Comparison of ENCODE assay signal across 8 cellular contexts in genomic region chr14:60090864-60091519, GRCh38. TPM values are rescaled to one million over a fixed set of nuclear protein-coding genes. Genes with fewer than 3 reads are reported as not detected.
A peak's percentile ranks its signal among the peaks of the same experiment; 100 is the strongest.
DNase-seq lines count a peak whose midpoint lies in the region; ATAC-seq and TF ChIP-seq lines count a peak whose summit lies in the region.

No MANE protein-coding gene starts in this region.

- H3K4me2 ChIP-seq in GM23338 (peak overlapping the region; percentile 81), neuronal stem cell (ENCODE audit: insufficient read depth, low read length, poor library complexity, severe bottlenecking) (peak overlapping the region; percentile 54)

- no peak overlapping the region for H3K14ac ChIP-seq in neuronal stem cell (ENCODE audit: low read length)

- H3K4me3 Mint-ChIP-seq in GM23338 (peak overlapping the region; percentile 92), glutamatergic neuron (ENCODE audit: unreplicated experiment) (peak overlapping the region; percentile 98)
- H3K4me3 Mint-ChIP-seq in activated naive CD8-positive, alpha-beta T cell, result peak overlapping the region; percentile 93

- H3K79me1 ChIP-seq in neuronal stem cell (ENCODE audit: low read depth, low read length), result peaks cover 2% of the 10 kb centered on the region

- H2BK5ac ChIP-seq in neuronal stem cell (ENCODE audit: low read length), result peak overlapping the region; percentile 97

- no peak overlapping the region for H3K4ac ChIP-seq in neuronal stem cell (ENCODE audit: low read length)

- H2BK12ac ChIP-seq in neuronal stem cell (ENCODE audit: low read length), result no peak overlapping the region

- 0 out of 2 replicates have a peak, but pooled peaks cover 6% of the 10 kb centered on the region for H3F3A ChIP-seq in GM23338 (replicated peaks; ENCODE audit: low read depth)

- H3K36me3 Mint-ChIP-seq in GM23338 (ENCODE audit: low read depth) (peaks cover 2% of the 10 kb centered on the region; the same call in 1 of the 3 replicates), glutamatergic neuron (ENCODE audit: unreplicated experiment) (peaks cover 6% of the 10 kb centered on the region)
- peaks cover 14% of the 10 kb centered on the region for H3K36me3 Mint-ChIP-seq in activated naive CD8-positive, alpha-beta T cell

- H3K79me2 ChIP-seq in GM23338 (replicated peaks; ENCODE audit: insufficient read depth), result peaks cover 34% of the 10 kb centered on the region

- H3K4me1 Mint-ChIP-seq in GM23338 (peaks cover 31% of the 10 kb centered on the region), glutamatergic neuron (ENCODE audit: low read depth, unreplicated experiment) (peaks cover 48% of the 10 kb centered on the region)
- peaks cover 35% of the 10 kb centered on the region for H3K4me1 Mint-ChIP-seq in activated naive CD8-positive, alpha-beta T cell (ENCODE audit: low read depth)

- no peak overlapping the region for H2AK5ac ChIP-seq in neuronal stem cell (ENCODE audit: low read depth, low read length)

- no peak overlapping the region for H2BK15ac ChIP-seq in neuronal stem cell (ENCODE audit: low read length)

- peak overlapping the region; percentile 73 for H3K4me3 ChIP-seq in GM23338
- peak overlapping the region; percentile 62 to 91 for H3K4me3 ChIP-seq in neuronal stem cell (ENCODE audit: low read length in 2 of 2)

- H3K9me2 ChIP-seq in GM23338 (ENCODE audit: insufficient read depth), result no peaks in the 10 kb centered on the region

- no peaks in the 10 kb centered on the region for H3K9me3 Mint-ChIP-seq in GM23338
- H3K9me3 Mint-ChIP-seq in activated naive CD8-positive, alpha-beta T cell (ENCODE audit: low read depth), result peaks cover 4% of the 10 kb centered on the region
- peaks cover 7% of the 10 kb centered on the region for H3K9me3 Mint-ChIP-seq in glutamatergic neuron (ENCODE audit: unreplicated experiment)

- H3K36me3 ChIP-seq in GM23338 (ENCODE audit: insufficient read depth) (no peaks in the 10 kb centered on the region), neuronal stem cell (replicated peaks in 1 of 2; ENCODE audit: control insufficient read depth in 2 of 2, insufficient read depth in 2 of 2, low read length in 2 of 2) (peaks cover 0 to 3% of the 10 kb centered on the region in 2 donors)

- H3K27me3 Mint-ChIP-seq in GM23338 (ENCODE audit: insufficient read depth, low read depth, poor library complexity) (peaks cover 2% of the 10 kb centered on the region), glutamatergic neuron (ENCODE audit: unreplicated experiment) (peaks cover 8% of the 10 kb centered on the region)
- H3K27me3 Mint-ChIP-seq in activated naive CD8-positive, alpha-beta T cell, result no peaks in the 10 kb centered on the region

- WGBS in neuronal stem cell (ENCODE audit: extremely low coverage in 2 of 2, insufficient read length in 2 of 2, insufficient replicate concordance in 1 of 2), 2 donors, result no CpG with 5 or more reads among the region's 16 CpGs

- H3K9me3 ChIP-seq in neuronal stem cell (replicated peaks in 1 of 2; ENCODE audit: control insufficient read depth in 2 of 2, insufficient read depth in 1 of 2, low read depth in 1 of 2, low read length in 2 of 2), result no peaks in the 10 kb centered on the region

- no peak overlapping the region for H4K91ac ChIP-seq in neuronal stem cell (ENCODE audit: low read depth, low read length, poor library complexity)

- H2BK120ac ChIP-seq in neuronal stem cell (ENCODE audit: low read depth, low read length), result no peak overlapping the region

- no peak overlapping the region for H4K8ac ChIP-seq in neuronal stem cell (ENCODE audit: low read depth, low read length)

- H3K4me1 ChIP-seq in GM23338 (ENCODE audit: insufficient read depth) (peaks cover 26% of the 10 kb centered on the region), neuronal stem cell (ENCODE audit: control insufficient read depth in 2 of 2, insufficient read depth in 1 of 2, low read depth in 1 of 2, low read length in 2 of 2) (peaks cover 4 to 8% of the 10 kb centered on the region in 2 donors)

- H4K20me1 ChIP-seq in GM23338 (replicated peaks; ENCODE audit: insufficient read depth), result 0 out of 2 replicates have a peak, but pooled peaks cover 5% of the 10 kb centered on the region

- DNase-seq in AG09319 (ENCODE audit: extremely low read depth, low read depth) (peak; percentile 40), GM23338 (ENCODE audit: low spot score) (peak; percentile 32), NCI-H69 (lab: John Stamatoyannopoulos, UW) (peak; percentile 96), glutamatergic neuron (no peak), neuronal stem cell (ENCODE audit: low spot score) (no peak), activated gamma-delta T cell treated with Interleukin-2 at 50 U/mL for 16 hours (no peak)

- TF ChIP-seq CTCF in AG09319 (IDR thresholded peaks at IDR 0.05; ENCODE audit: low read depth, low read length) (no peak), GM23338 (conservative IDR thresholded peaks at IDR 0.05; ENCODE audit: low read depth in 2 of 2) (no peak), glutamatergic neuron (IDR thresholded peaks at IDR 0.05; ENCODE audit: partially characterized antibody, unreplicated experiment) (no peak)

- peak; percentile 4; the same call in 2 of the 3 replicates for ATAC-seq in GM23338
- ATAC-seq in HG02885 (IDR thresholded peaks at IDR 0.05; ENCODE audit: poor library complexity, unreplicated experiment), result no peak

- H3K23ac ChIP-seq in neuronal stem cell (ENCODE audit: low read depth, low read length, poor library complexity), result no peak overlapping the region

- peak overlapping the region; percentile 80 for H3K18ac ChIP-seq in neuronal stem cell (ENCODE audit: low read length)

- H3K27ac ChIP-seq in GM23338 (ENCODE audit: low read depth), result peak overlapping the region; percentile 94
- peak overlapping the region; percentile 100 for H3K27ac ChIP-seq in neuronal stem cell (replicated peaks; ENCODE audit: low read length)

- H3K27ac Mint-ChIP-seq in GM23338 (peak overlapping the region; percentile 80), glutamatergic neuron (ENCODE audit: unreplicated experiment) (peak overlapping the region; percentile 95)
- peak overlapping the region; percentile 97 for H3K27ac Mint-ChIP-seq in activated naive CD8-positive, alpha-beta T cell

- no peak overlapping the region for H3K9ac ChIP-seq in neuronal stem cell (ENCODE audit: low read depth, low read length, poor library complexity)

- H3K27me3 ChIP-seq in GM23338 (ENCODE audit: insufficient read depth) (no peaks in the 10 kb centered on the region), neuronal stem cell (ENCODE audit: control insufficient read depth in 3 of 3, insufficient read depth in 3 of 3, low read depth in 1 of 3, low read length in 3 of 3) (no peaks in the 10 kb centered on the region)

- H2AFZ ChIP-seq in GM23338, result peak overlapping the region; percentile 97
- peak overlapping the region; percentile 90 for H2AFZ ChIP-seq in neuronal stem cell (ENCODE audit: low read length)

TF ChIP-seq in GM23338, 12 proteins besides CTCF, POLR2A, EP300 and RAD21:
- no peak for TF ChIP-seq EZH2 (IDR thresholded peaks at IDR 0.05; ENCODE audit: low read depth, unreplicated experiment)

RNA-seq across cellular contexts. Expression of gene PCNX4, which starts 0.7 kb away (rescaled TPM):
- 77.5 and 99.9 TPM in 2 replicates for total RNA-seq in GM23338 (2014; rRNA removed; shearing (Covaris generic))
- polyA plus RNA-seq in GM23338 (2016; fragmentation: Nextera tagmentation; extraction: Ambion mirVana), result 20.8 and 22.9 TPM in 2 replicates
- total RNA-seq in glutamatergic neuron (ENCODE audit: unreplicated experiment), result 80.6 TPM
- polyA plus RNA-seq in neuronal stem cell (2013, experiment 1 of 2), result 75.3 TPM
- 77.2 TPM for polyA plus RNA-seq in neuronal stem cell (2013, experiment 2 of 2)

Comparison
In these comparisons a context has a peak if more than half of its experiments do, and no peak if none do; other contexts are left out.
1. DNase-seq: peak in AG09319 (single experiment), GM23338 (single experiment) and NCI-H69 (single experiment); none in glutamatergic neuron (single experiment), neuronal stem cell (single experiment) and activated gamma-delta T cell treated with Interleukin-2 at 50 U/mL for 16 hours (single experiment).
2. Peak in every context shown above with its lines, with median percentiles within 50 percentile points of each other: H3K27ac Mint-ChIP-seq and H3K4me3 Mint-ChIP-seq.